ENCODE assay signal across 1 cellular context in genomic region chr16:81445926-81446317, GRCh38.
TF ChIP-seq lines count a peak whose summit lies in the region.

No MANE protein-coding gene starts in this region.

TF ChIP-seq in HepG2, 621 proteins besides CTCF, POLR2A, EP300 and RAD21 (continued from another document):
- TF ChIP-seq KDM5A (IDR thresholded peaks at IDR 0.05; ENCODE audit: borderline replicate concordance, low read length) (peak; percentile 36; the same call in 1 of the 2 replicates), GFI1 (CRISPR knock-in tag; IDR thresholded peaks at IDR 0.05; ENCODE audit: borderline replicate concordance) (0 out of 2 replicates have a peak, but pooled peaks have one; percentile 54), ZFX (CRISPR knock-in tag; IDR thresholded peaks at IDR 0.05; ENCODE audit: low read depth) (0 out of 2 replicates have a peak, but pooled peaks have one; percentile 3), ZNF781 (CRISPR knock-in tag; IDR thresholded peaks at IDR 0.05; ENCODE audit: borderline replicate concordance, not compliant biosample characterization) (no peak)
